ENCODE assay signal across 2 cellular contexts in the genomic region with DNA sequence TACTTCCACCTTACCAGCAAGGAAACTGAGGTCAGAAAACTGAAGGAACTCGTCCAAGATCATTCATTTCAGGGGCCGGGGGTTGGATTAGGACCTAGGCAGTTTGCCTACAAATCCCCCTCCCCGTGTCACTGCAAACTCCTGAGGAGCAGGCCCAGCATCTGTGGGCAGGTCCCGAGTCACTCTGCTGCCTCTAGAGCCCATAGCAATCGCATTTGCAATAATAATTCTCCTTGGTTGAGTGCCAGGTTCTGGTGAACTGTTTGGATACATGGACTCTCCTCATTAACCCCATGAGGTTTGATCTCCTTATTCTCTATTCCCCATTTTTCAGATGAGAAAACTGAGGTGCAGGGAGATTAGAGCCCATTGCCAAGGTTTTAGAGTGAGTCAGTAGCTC.
TF ChIP-seq lines count a peak whose summit lies in the region.

No MANE protein-coding gene starts in this region.

TF ChIP-seq in A549, 52 proteins besides CTCF, POLR2A, EP300 and RAD21 (continued from another document):
- TF ChIP-seq, protein P1, sequence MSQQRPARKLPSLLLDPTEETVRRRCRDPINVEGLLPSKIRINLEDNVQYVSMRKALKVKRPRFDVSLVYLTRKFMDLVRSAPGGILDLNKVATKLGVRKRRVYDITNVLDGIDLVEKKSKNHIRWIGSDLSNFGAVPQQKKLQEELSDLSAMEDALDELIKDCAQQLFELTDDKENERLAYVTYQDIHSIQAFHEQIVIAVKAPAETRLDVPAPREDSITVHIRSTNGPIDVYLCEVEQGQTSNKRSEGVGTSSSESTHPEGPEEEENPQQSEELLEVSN (IDR thresholded peaks at IDR 0.05; ENCODE audit: borderline replicate concordance, low read depth), result no peak
- no peak for TF ChIP-seq RFX5 (IDR thresholded peaks at IDR 0.05)
- no peak for TF ChIP-seq HOXB5 (CRISPR knock-in tag; IDR thresholded peaks at IDR 0.05)
- TF ChIP-seq ATOH8 (CRISPR knock-in tag; IDR thresholded peaks at IDR 0.05; ENCODE audit: low read depth), result no peak
- TF ChIP-seq MAZ (IDR thresholded peaks at IDR 0.05; ENCODE audit: borderline replicate concordance, low read depth, low read length), result no peak
- TF ChIP-seq EHF (CRISPR knock-in tag; IDR thresholded peaks at IDR 0.05), result no peak
- no peak for TF ChIP-seq MAX (IDR thresholded peaks at IDR 0.05)
- no peak for TF ChIP-seq SREBF2 (IDR thresholded peaks at IDR 0.05)
- TF ChIP-seq ZNF302 (CRISPR knock-in tag; IDR thresholded peaks at IDR 0.05), result no peak
TF ChIP-seq in A549: peak in this region for 0.

TF ChIP-seq in GM23338, 12 proteins besides CTCF, POLR2A, EP300 and RAD21 (continued from another document):
- TF ChIP-seq, protein P2, sequence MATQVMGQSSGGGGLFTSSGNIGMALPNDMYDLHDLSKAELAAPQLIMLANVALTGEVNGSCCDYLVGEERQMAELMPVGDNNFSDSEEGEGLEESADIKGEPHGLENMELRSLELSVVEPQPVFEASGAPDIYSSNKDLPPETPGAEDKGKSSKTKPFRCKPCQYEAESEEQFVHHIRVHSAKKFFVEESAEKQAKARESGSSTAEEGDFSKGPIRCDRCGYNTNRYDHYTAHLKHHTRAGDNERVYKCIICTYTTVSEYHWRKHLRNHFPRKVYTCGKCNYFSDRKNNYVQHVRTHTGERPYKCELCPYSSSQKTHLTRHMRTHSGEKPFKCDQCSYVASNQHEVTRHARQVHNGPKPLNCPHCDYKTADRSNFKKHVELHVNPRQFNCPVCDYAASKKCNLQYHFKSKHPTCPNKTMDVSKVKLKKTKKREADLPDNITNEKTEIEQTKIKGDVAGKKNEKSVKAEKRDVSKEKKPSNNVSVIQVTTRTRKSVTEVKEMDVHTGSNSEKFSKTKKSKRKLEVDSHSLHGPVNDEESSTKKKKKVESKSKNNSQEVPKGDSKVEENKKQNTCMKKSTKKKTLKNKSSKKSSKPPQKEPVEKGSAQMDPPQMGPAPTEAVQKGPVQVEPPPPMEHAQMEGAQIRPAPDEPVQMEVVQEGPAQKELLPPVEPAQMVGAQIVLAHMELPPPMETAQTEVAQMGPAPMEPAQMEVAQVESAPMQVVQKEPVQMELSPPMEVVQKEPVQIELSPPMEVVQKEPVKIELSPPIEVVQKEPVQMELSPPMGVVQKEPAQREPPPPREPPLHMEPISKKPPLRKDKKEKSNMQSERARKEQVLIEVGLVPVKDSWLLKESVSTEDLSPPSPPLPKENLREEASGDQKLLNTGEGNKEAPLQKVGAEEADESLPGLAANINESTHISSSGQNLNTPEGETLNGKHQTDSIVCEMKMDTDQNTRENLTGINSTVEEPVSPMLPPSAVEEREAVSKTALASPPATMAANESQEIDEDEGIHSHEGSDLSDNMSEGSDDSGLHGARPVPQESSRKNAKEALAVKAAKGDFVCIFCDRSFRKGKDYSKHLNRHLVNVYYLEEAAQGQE (IDR thresholded peaks at IDR 0.05; ENCODE audit: unreplicated experiment), result no peak
- TF ChIP-seq ZNF114 (CRISPR knock-in tag; IDR thresholded peaks at IDR 0.05) (no peak), EZH2phosphoT487 (IDR thresholded peaks at IDR 0.05; ENCODE audit: unreplicated experiment) (no peak), JUNB (IDR thresholded peaks at IDR 0.05; ENCODE audit: unreplicated experiment) (no peak), STAT1 (IDR thresholded peaks at IDR 0.05; ENCODE audit: unreplicated experiment) (no peak), NANOG (IDR thresholded peaks at IDR 0.05; ENCODE audit: borderline replicate concordance) (no peak), EZH2 (IDR thresholded peaks at IDR 0.05; ENCODE audit: low read depth, unreplicated experiment) (no peak), POLR2AphosphoS5 (IDR thresholded peaks at IDR 0.05; ENCODE audit: low read depth) (no peak), CREB1 (CRISPR knock-in tag; IDR thresholded peaks at IDR 0.05; ENCODE audit: low read depth) (no peak)
- TF ChIP-seq, protein P3, sequence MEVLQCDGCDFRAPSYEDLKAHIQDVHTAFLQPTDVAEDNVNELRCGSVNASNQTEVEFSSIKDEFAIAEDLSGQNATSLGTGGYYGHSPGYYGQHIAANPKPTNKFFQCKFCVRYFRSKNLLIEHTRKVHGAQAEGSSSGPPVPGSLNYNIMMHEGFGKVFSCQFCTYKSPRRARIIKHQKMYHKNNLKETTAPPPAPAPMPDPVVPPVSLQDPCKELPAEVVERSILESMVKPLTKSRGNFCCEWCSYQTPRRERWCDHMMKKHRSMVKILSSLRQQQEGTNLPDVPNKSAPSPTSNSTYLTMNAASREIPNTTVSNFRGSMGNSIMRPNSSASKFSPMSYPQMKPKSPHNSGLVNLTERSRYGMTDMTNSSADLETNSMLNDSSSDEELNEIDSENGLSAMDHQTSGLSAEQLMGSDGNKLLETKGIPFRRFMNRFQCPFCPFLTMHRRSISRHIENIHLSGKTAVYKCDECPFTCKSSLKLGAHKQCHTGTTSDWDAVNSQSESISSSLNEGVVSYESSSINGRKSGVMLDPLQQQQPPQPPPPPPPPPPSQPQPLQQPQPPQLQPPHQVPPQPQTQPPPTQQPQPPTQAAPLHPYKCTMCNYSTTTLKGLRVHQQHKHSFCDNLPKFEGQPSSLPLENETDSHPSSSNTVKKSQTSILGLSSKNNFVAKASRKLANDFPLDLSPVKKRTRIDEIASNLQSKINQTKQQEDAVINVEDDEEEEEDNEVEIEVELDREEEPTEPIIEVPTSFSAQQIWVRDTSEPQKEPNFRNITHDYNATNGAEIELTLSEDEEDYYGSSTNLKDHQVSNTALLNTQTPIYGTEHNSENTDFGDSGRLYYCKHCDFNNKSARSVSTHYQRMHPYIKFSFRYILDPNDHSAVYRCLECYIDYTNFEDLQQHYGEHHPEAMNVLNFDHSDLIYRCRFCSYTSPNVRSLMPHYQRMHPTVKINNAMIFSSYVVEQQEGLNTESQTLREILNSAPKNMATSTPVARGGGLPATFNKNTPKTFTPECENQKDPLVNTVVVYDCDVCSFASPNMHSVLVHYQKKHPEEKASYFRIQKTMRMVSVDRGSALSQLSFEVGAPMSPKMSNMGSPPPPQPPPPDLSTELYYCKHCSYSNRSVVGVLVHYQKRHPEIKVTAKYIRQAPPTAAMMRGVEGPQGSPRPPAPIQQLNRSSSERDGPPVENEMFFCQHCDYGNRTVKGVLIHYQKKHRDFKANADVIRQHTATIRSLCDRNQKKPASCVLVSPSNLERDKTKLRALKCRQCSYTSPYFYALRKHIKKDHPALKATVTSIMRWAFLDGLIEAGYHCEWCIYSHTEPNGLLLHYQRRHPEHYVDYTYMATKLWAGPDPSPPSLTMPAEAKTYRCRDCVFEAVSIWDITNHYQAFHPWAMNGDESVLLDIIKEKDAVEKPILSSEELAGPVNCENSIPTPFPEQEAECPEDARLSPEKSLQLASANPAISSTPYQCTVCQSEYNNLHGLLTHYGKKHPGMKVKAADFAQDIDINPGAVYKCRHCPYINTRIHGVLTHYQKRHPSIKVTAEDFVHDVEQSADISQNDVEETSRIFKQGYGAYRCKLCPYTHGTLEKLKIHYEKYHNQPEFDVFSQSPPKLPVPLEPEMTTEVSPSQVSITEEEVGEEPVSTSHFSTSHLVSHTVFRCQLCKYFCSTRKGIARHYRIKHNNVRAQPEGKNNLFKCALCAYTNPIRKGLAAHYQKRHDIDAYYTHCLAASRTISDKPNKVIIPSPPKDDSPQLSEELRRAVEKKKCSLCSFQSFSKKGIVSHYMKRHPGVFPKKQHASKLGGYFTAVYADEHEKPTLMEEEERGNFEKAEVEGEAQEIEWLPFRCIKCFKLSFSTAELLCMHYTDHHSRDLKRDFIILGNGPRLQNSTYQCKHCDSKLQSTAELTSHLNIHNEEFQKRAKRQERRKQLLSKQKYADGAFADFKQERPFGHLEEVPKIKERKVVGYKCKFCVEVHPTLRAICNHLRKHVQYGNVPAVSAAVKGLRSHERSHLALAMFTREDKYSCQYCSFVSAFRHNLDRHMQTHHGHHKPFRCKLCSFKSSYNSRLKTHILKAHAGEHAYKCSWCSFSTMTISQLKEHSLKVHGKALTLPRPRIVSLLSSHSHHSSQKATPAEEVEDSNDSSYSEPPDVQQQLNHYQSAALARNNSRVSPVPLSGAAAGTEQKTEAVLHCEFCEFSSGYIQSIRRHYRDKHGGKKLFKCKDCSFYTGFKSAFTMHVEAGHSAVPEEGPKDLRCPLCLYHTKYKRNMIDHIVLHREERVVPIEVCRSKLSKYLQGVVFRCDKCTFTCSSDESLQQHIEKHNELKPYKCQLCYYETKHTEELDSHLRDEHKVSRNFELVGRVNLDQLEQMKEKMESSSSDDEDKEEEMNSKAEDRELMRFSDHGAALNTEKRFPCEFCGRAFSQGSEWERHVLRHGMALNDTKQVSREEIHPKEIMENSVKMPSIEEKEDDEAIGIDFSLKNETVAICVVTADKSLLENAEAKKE (CRISPR knock-in tag; IDR thresholded peaks at IDR 0.05), result no peak
- TF ChIP-seq, protein P4, sequence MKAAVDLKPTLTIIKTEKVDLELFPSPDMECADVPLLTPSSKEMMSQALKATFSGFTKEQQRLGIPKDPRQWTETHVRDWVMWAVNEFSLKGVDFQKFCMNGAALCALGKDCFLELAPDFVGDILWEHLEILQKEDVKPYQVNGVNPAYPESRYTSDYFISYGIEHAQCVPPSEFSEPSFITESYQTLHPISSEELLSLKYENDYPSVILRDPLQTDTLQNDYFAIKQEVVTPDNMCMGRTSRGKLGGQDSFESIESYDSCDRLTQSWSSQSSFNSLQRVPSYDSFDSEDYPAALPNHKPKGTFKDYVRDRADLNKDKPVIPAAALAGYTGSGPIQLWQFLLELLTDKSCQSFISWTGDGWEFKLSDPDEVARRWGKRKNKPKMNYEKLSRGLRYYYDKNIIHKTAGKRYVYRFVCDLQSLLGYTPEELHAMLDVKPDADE (IDR thresholded peaks at IDR 0.05), result no peak
